ENCODE assay signal across 8 cellular contexts in genomic region chr6:21935561-21936028, GRCh38.
DNase-seq lines count a peak whose midpoint lies in the region; ATAC-seq, FAIRE-seq and TF ChIP-seq lines count a peak whose summit lies in the region.

No MANE protein-coding gene starts in this region.

- intact Hi-C loops in tibial artery (cut with DNase I; ENCODE audit: low total_unique reads) = no loop called here

- H3K4me3 ChIP-seq in WERI-Rb-1 (ENCODE audit: low read depth, low read length) = no peak overlapping the region
- H3K4me3 ChIP-seq in tibial artery = no peak overlapping the region

- no peaks in the 10 kb centered on the region for H3K9me3 ChIP-seq in WERI-Rb-1 (ENCODE audit: severe bottlenecking)
- no peaks in the 10 kb centered on the region for H3K9me3 ChIP-seq in tibial artery

- H3K27me3 ChIP-seq in WERI-Rb-1 (ENCODE audit: insufficient read depth, low read depth, severe bottlenecking) (no peaks in the 10 kb centered on the region), tibial artery (no peaks in the 10 kb centered on the region)

- peak; percentile 17 for FAIRE-seq in islet of Langerhans (lab: Jason Lieb, UNC)

- ATAC-seq in HG03521 (IDR thresholded peaks at IDR 0.05; ENCODE audit: unreplicated experiment) (peak; percentile 69), HG02840 (IDR thresholded peaks at IDR 0.05; ENCODE audit: low FRiP score, unreplicated experiment) (no peak)

- TF ChIP-seq CTCF in WERI-Rb-1 (IDR thresholded peaks at IDR 0.05; ENCODE audit: low read depth, low read length) = peak; percentile 81
- TF ChIP-seq CTCF in tibial artery (IDR thresholded peaks at IDR 0.05) = peak in 1 of 2 experiments; percentile 26

- H3K36me3 ChIP-seq in WERI-Rb-1 (no peaks in the 10 kb centered on the region), tibial artery (no peaks in the 10 kb centered on the region)

- peak; percentile 6 for DNase-seq in activated T-cell treated with anti-CD3 and anti-CD28 coated beads for 48 hours (ENCODE audit: low read depth)
- no peak for DNase-seq in activated T-cell treated with anti-CD3 and anti-CD28 coated beads for 4 hours
- peak; percentile 70 for DNase-seq in WERI-Rb-1
- no peak for DNase-seq in NCI-H510A treated with DMSO at 0.1 percent for 48 hours (lab: John Stamatoyannopoulos, UW)
- DNase-seq in tibial artery = no peak

- H3K27ac ChIP-seq in WERI-Rb-1 (no peak overlapping the region), tibial artery (no peak overlapping the region)

- H3K4me1 ChIP-seq in tibial artery = no peaks in the 10 kb centered on the region

Comparison
In these comparisons a context has a peak if more than half of its experiments do, and no peak if none do; other contexts are left out.
1. DNase-seq: peak in activated T-cell treated with anti-CD3 and anti-CD28 coated beads for 48 hours (single experiment) and WERI-Rb-1 (single experiment); none in activated T-cell treated with anti-CD3 and anti-CD28 coated beads for 4 hours (single experiment), NCI-H510A treated with DMSO at 0.1 percent for 48 hours (single experiment) and tibial artery (0 of 2).